11 cellular contexts compared by ENCODE assay signal in genomic region chr6:156876302-156876701, GRCh38.
DNase-seq lines count a peak whose midpoint lies in the region; ATAC-seq and TF ChIP-seq lines count a peak whose summit lies in the region.
"Had no signal": no experiment of that assay in that cellular context is flagged by ENCODE, and none has a peak within 500 bp of the region (broad histone marks: within the 10 kb centered on the region; RNA-seq: fewer than 3 reads in every experiment).

No MANE protein-coding gene starts in this region.

- no peaks in the 10 kb centered on the region for H3K9me3 Mint-ChIP-seq in neural crest cell

- TF ChIP-seq POLR2A in esophagus muscularis mucosa (IDR thresholded peaks at IDR 0.05; ENCODE audit: low read depth): no peak

- ATAC-seq in PC-3: no peak

- H3K4me1 Mint-ChIP-seq in neural crest cell: peaks cover 16% of the 10 kb centered on the region

- no peak for TF ChIP-seq EP300 in esophagus muscularis mucosa (IDR thresholded peaks at IDR 0.05)

- no peaks in the 10 kb centered on the region for H3K9me3 ChIP-seq in PC-3 (ENCODE audit: low read length)
- H3K9me3 ChIP-seq in esophagus muscularis mucosa: no peaks in the 10 kb centered on the region
- H3K9me3 ChIP-seq: uterus had no signal

- H3K4me1 ChIP-seq in PC-3 (ENCODE audit: insufficient read depth, low read length) (no peaks in the 10 kb centered on the region), esophagus muscularis mucosa (peaks cover 50 to 74% (median 58%) of the 10 kb centered on the region in 4 donors)
- H3K4me1 ChIP-seq: uterus had no signal

- intact Hi-C loops in PC-3 (cut with micrococcal nuclease): no loop called here
- intact Hi-C loops in esophagus muscularis mucosa (cut with DNase I): no loop called here

- peaks cover 93% of the 10 kb centered on the region for H3K79me2 ChIP-seq in PC-3 (ENCODE audit: low read length)

- no peak overlapping the region for H3K4me3 Mint-ChIP-seq in neural crest cell

- H3K27ac ChIP-seq in PC-3 (ENCODE audit: low read length) (no peak overlapping the region), esophagus muscularis mucosa (replicated peaks in 1 of 4) (no peak overlapping the region)
- H3K27ac ChIP-seq: epithelial cell of prostate, uterus had no signal

- H3K9me2 ChIP-seq in PC-3 (replicated peaks; ENCODE audit: low read length): no peaks in the 10 kb centered on the region

- H3K27me3 Mint-ChIP-seq in neural crest cell (ENCODE audit: low read depth): no peaks in the 10 kb centered on the region

- WGBS in esophagus muscularis mucosa: 88% methylated on average over 11 of the region's 11 CpGs

- DNase-seq in GM12864 (ENCODE audit: low read depth) (no peak), PC-3 (no peak), esophagus muscularis mucosa (ENCODE audit: extremely low spot score) (no peak), neural crest cell (ENCODE audit: low read depth, low spot score) (peak; percentile 12), NCI-H187 treated with DMSO at 0.1 percent for 48 hours (lab: John Stamatoyannopoulos, UW) (no peak), epidermal melanocyte (ENCODE audit: insufficient read length, low spot score) (no peak)
- no peak for DNase-seq in stimulated activated CD4-positive, alpha-beta T cell treated with anti-CD3 and anti-CD28 coated beads, Interleukin-1b, Interleukin-23, amount 100 ng/mL, for 48 hours
- no peak for DNase-seq in activated T-cell treated with anti-CD3 and anti-CD28 coated beads, Interleukin-2, amount 50 U/mL, for 1 hour
- DNase-seq: NCI-H2227 treated with DMSO at 0.1 percent for 48 hours, uterus had no signal

- no peak overlapping the region for H3K27ac Mint-ChIP-seq in neural crest cell (ENCODE audit: unreplicated experiment)

- no peaks in the 10 kb centered on the region for H4K20me1 ChIP-seq in PC-3 (ENCODE audit: low read length)

- no peaks in the 10 kb centered on the region for H3K36me3 ChIP-seq in PC-3 (ENCODE audit: low read depth, low read length)
- peaks cover 0 to 3% (median 0%) of the 10 kb centered on the region in 4 donors for H3K36me3 ChIP-seq in esophagus muscularis mucosa
- H3K36me3 ChIP-seq: uterus had no signal

- H3K4me2 ChIP-seq in PC-3 (ENCODE audit: low read length): no peak overlapping the region

- POLR2A ChIA-PET in PC-3 (lab: Charles Lee; ENCODE audit: unreplicated experiment): no interaction called here

- CTCF ChIA-PET in PC-3 (lab: Charles Lee): no interaction called here

- TF ChIP-seq CTCF in GM12864 (IDR thresholded peaks at IDR 0.05; ENCODE audit: low read depth, low read length, missing control alignments) (peak; percentile 17), PC-3 (conservative IDR thresholded peaks at IDR 0.05; ENCODE audit: low read depth, low read length) (peak; percentile 62), esophagus muscularis mucosa (IDR thresholded peaks at IDR 0.05) (peak in 2 of 3 experiments; percentile 18 to 28), neural crest cell (conservative IDR thresholded peaks at IDR 0.05) (peak; percentile 19)

- no peak overlapping the region for H2AFZ ChIP-seq in PC-3 (ENCODE audit: low read length)

- BruUV-seq in PC-3 (replicated peaks; lab: Mats Ljungman, UMichigan): no TSS peak

- no peak overlapping the region for H3K4me3 ChIP-seq in GM12864 (ENCODE audit: low read depth, low read length)
- no peak overlapping the region for H3K4me3 ChIP-seq in PC-3 (ENCODE audit: low read length)
- H3K4me3 ChIP-seq in esophagus muscularis mucosa: no peak overlapping the region
- H3K4me3 ChIP-seq: uterus had no signal

- H3F3A ChIP-seq in PC-3 (ENCODE audit: low read length, unreplicated experiment): no peaks in the 10 kb centered on the region

- no peaks in the 10 kb centered on the region for H3K27me3 ChIP-seq in PC-3 (ENCODE audit: low read length)
- no peaks in the 10 kb centered on the region for H3K27me3 ChIP-seq in esophagus muscularis mucosa
- H3K27me3 ChIP-seq: uterus had no signal

- no peak overlapping the region for H3K9ac ChIP-seq in PC-3 (ENCODE audit: low read length)

- no peaks in the 10 kb centered on the region for H3K36me3 Mint-ChIP-seq in neural crest cell (ENCODE audit: low read depth)
